ENCODE assay signal across 8 cellular contexts in the genomic region with DNA sequence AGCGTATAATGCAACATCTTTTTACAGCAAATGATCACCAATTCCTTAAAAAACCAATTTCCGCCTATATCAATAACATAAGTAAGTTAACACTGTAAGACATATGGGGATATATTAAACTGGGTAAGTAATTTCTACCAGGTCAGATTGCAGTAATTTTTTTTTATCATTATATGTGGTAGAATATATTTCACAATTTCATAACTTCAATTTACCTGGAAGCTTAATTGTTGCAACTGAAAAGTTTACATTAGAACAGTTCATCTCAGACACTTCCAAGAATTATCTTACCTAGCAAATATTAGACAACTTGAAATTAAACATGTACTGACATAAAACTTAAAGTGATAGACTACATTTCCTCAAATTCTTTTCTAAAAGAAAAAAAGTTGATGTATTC. TPM values are rescaled to one million over a fixed set of nuclear protein-coding genes. Genes with fewer than 3 reads are reported as not detected.
DNase-seq lines count a peak whose midpoint lies in the region; ATAC-seq and TF ChIP-seq lines count a peak whose summit lies in the region.

No MANE protein-coding gene starts in this region.

- peaks cover 13% of the 10 kb centered on the region for H3K36me3 Mint-ChIP-seq in activated T-cell treated with anti-CD3 and anti-CD28 coated beads, Interleukin-2, amount 50 U/mL, for 24 hours (ENCODE audit: low read depth)
- H3K36me3 Mint-ChIP-seq in activated CD8-positive, alpha-beta T cell treated with anti-CD3 and anti-CD28 coated beads for 36 hours (ENCODE audit: low read depth), result peaks cover 6% of the 10 kb centered on the region
- no peaks in the 10 kb centered on the region for H3K36me3 Mint-ChIP-seq in glutamatergic neuron (ENCODE audit: unreplicated experiment)
- peaks cover 18% of the 10 kb centered on the region for H3K36me3 Mint-ChIP-seq in stimulated activated effector memory CD8-positive, alpha-beta T cell treated with anti-CD3 and anti-CD28 coated beads, Interleukin-12 subunit alpha, Interleukin-12 subunit beta, amount 100 ng/mL, for 72 hours

- in situ Hi-C loops in ACHN (cut with HindIII; ENCODE audit: low pct_ligation_motif_present, low pct_unique_long_range_greater_than_20kb, low sequenced_read_pairs), result no loop called here

- no peak overlapping the region for H3K27ac Mint-ChIP-seq in activated T-cell treated with anti-CD3 and anti-CD28 coated beads, Interleukin-2, amount 50 U/mL, for 24 hours
- H3K27ac Mint-ChIP-seq in activated CD8-positive, alpha-beta T cell treated with anti-CD3 and anti-CD28 coated beads for 36 hours, result no peak overlapping the region
- no peak overlapping the region for H3K27ac Mint-ChIP-seq in glutamatergic neuron (ENCODE audit: unreplicated experiment)
- no peak overlapping the region for H3K27ac Mint-ChIP-seq in stimulated activated effector memory CD8-positive, alpha-beta T cell treated with anti-CD3 and anti-CD28 coated beads, Interleukin-12 subunit alpha, Interleukin-12 subunit beta, amount 100 ng/mL, for 72 hours

- no peaks in the 10 kb centered on the region for H3K27me3 Mint-ChIP-seq in activated T-cell treated with anti-CD3 and anti-CD28 coated beads, Interleukin-2, amount 50 U/mL, for 24 hours
- no peaks in the 10 kb centered on the region for H3K27me3 Mint-ChIP-seq in activated CD8-positive, alpha-beta T cell treated with anti-CD3 and anti-CD28 coated beads for 36 hours
- H3K27me3 Mint-ChIP-seq in glutamatergic neuron (ENCODE audit: unreplicated experiment), result no peaks in the 10 kb centered on the region

- POLR2A ChIA-PET in activated CD8-positive, alpha-beta T cell treated with anti-CD3 and anti-CD28 coated beads for 36 hours (lab: Charles Lee), result no interaction called here

- TF ChIP-seq CTCF in activated CD8-positive, alpha-beta T cell treated with anti-CD3 and anti-CD28 coated beads for 36 hours (IDR thresholded peaks at IDR 0.05), result no peak
- TF ChIP-seq CTCF in glutamatergic neuron (IDR thresholded peaks at IDR 0.05; ENCODE audit: partially characterized antibody, unreplicated experiment), result no peak

- no peaks in the 10 kb centered on the region for H3K9me3 Mint-ChIP-seq in activated T-cell treated with anti-CD3 and anti-CD28 coated beads, Interleukin-2, amount 50 U/mL, for 24 hours
- no peaks in the 10 kb centered on the region for H3K9me3 Mint-ChIP-seq in activated CD8-positive, alpha-beta T cell treated with anti-CD3 and anti-CD28 coated beads for 36 hours
- no peaks in the 10 kb centered on the region for H3K9me3 Mint-ChIP-seq in glutamatergic neuron (ENCODE audit: unreplicated experiment)
- H3K9me3 Mint-ChIP-seq in stimulated activated effector memory CD8-positive, alpha-beta T cell treated with anti-CD3 and anti-CD28 coated beads, Interleukin-12 subunit alpha, Interleukin-12 subunit beta, amount 100 ng/mL, for 72 hours, result no peaks in the 10 kb centered on the region

- H3K4me3 Mint-ChIP-seq in activated T-cell treated with anti-CD3 and anti-CD28 coated beads, Interleukin-2, amount 50 U/mL, for 24 hours, result peak overlapping the region; percentile 96
- H3K4me3 Mint-ChIP-seq in activated CD8-positive, alpha-beta T cell treated with anti-CD3 and anti-CD28 coated beads for 36 hours, result peak overlapping the region; percentile 88
- H3K4me3 Mint-ChIP-seq in glutamatergic neuron (ENCODE audit: unreplicated experiment), result peak overlapping the region; percentile 76
- peak overlapping the region; percentile 93 for H3K4me3 Mint-ChIP-seq in stimulated activated effector memory CD8-positive, alpha-beta T cell treated with anti-CD3 and anti-CD28 coated beads, Interleukin-12 subunit alpha, Interleukin-12 subunit beta, amount 100 ng/mL, for 72 hours

- peaks cover 65% of the 10 kb centered on the region for H3K4me1 Mint-ChIP-seq in activated T-cell treated with anti-CD3 and anti-CD28 coated beads, Interleukin-2, amount 50 U/mL, for 24 hours (ENCODE audit: low read depth)
- peaks cover 54% of the 10 kb centered on the region for H3K4me1 Mint-ChIP-seq in activated CD8-positive, alpha-beta T cell treated with anti-CD3 and anti-CD28 coated beads for 36 hours (ENCODE audit: low read depth)
- peaks cover 28% of the 10 kb centered on the region for H3K4me1 Mint-ChIP-seq in glutamatergic neuron (ENCODE audit: low read depth, unreplicated experiment)
- peaks cover 53% of the 10 kb centered on the region for H3K4me1 Mint-ChIP-seq in stimulated activated effector memory CD8-positive, alpha-beta T cell treated with anti-CD3 and anti-CD28 coated beads, Interleukin-12 subunit alpha, Interleukin-12 subunit beta, amount 100 ng/mL, for 72 hours

- ATAC-seq in activated CD8-positive, alpha-beta T cell treated with anti-CD3 and anti-CD28 coated beads for 36 hours, result no peak
- no peak for ATAC-seq in stimulated activated effector memory CD8-positive, alpha-beta T cell treated with anti-CD3 and anti-CD28 coated beads, Interleukin-12 subunit alpha, Interleukin-12 subunit beta, amount 100 ng/mL, for 72 hours
- ATAC-seq in HG02973 (IDR thresholded peaks at IDR 0.05; ENCODE audit: unreplicated experiment), result no peak

- CTCF ChIA-PET in activated CD8-positive, alpha-beta T cell treated with anti-CD3 and anti-CD28 coated beads for 36 hours (lab: Charles Lee), result interaction anchor here (1.3 kb wide), 1 partner anchor 18 kb away, joined by 4 read pairs; no protein-coding TSS in a partner anchor

- no peak for DNase-seq in activated T-cell treated with anti-CD3 and anti-CD28 coated beads, Interleukin-2, amount 50 U/mL, for 24 hours
- no peak for DNase-seq in activated T-cell treated with anti-CD3 and anti-CD28 coated beads, Interleukin-2, amount 50 U/mL, for 48 hours
- no peak for DNase-seq in activated CD8-positive, alpha-beta T cell treated with anti-CD3 and anti-CD28 coated beads for 36 hours
- no peak for DNase-seq in glutamatergic neuron
- DNase-seq in stimulated activated effector memory CD8-positive, alpha-beta T cell treated with anti-CD3 and anti-CD28 coated beads, Interleukin-12 subunit alpha, Interleukin-12 subunit beta, amount 100 ng/mL, for 72 hours (ENCODE audit: low spot score in 2 of 2), result no peak
- no peak for DNase-seq in ACHN
- DNase-seq in cerebellar nuclear complex (lab: John Stamatoyannopoulos, UW), result no peak

- intact Hi-C loops in activated CD8-positive, alpha-beta T cell treated with anti-CD3 and anti-CD28 coated beads for 36 hours (cut with micrococcal nuclease), result no loop called here

RNA-seq across cellular contexts. Expression of gene ZBTB41, which starts 2.8 kb away (rescaled TPM):
- total RNA-seq in activated CD8-positive, alpha-beta T cell treated with anti-CD3 and anti-CD28 coated beads for 36 hours, result 1 to 10 TPM; 5.4 to 5.5 TPM
- 12.0 TPM for total RNA-seq in glutamatergic neuron (ENCODE audit: unreplicated experiment)

RNA-seq across cellular contexts. Expression of gene ASPM, which starts 51.9 kb away (rescaled TPM):
- total RNA-seq in activated CD8-positive, alpha-beta T cell treated with anti-CD3 and anti-CD28 coated beads for 36 hours, result 10 to 100 TPM; 37.1 to 37.3 TPM
- total RNA-seq in glutamatergic neuron (ENCODE audit: unreplicated experiment), result 5.9 TPM
